ENCODE assay signal across 8 cellular contexts in genomic region chr1:119808972-119809550, GRCh38. TPM values are rescaled to one million over a fixed set of nuclear protein-coding genes. Genes with fewer than 3 reads are reported as not detected.
DNase-seq lines count a peak whose midpoint lies in the region; ATAC-seq and TF ChIP-seq lines count a peak whose summit lies in the region.

No MANE protein-coding gene starts in this region.

- CTCF ChIA-PET in CD4-positive, alpha-beta T cell (lab: Charles Lee) = interaction anchor here (0.6 to 1.0 kb wide), 3 partner anchors 17 to 740 kb away, joined by 3 to 4 read pairs (median 3); no protein-coding TSS in a partner anchor
- CTCF ChIA-PET in naive thymus-derived CD4-positive, alpha-beta T cell (lab: Charles Lee) = interaction anchor here (0.6 to 1.6 kb wide), 9 partner anchors 8 to 131 kb away, joined by 3 to 4 read pairs (median 3); no protein-coding TSS in a partner anchor

- H3K27ac Mint-ChIP-seq in CD4-positive, alpha-beta T cell = no peak overlapping the region
- no peak overlapping the region for H3K27ac Mint-ChIP-seq in naive thymus-derived CD4-positive, alpha-beta T cell

- no peaks in the 10 kb centered on the region for H3K36me3 Mint-ChIP-seq in CD4-positive, alpha-beta T cell (ENCODE audit: low read depth)
- no peaks in the 10 kb centered on the region for H3K36me3 Mint-ChIP-seq in naive thymus-derived CD4-positive, alpha-beta T cell

- peak; percentile 36 to 70 (median 56) for DNase-seq in CD4-positive, alpha-beta T cell
- DNase-seq in KG1 (lab: John Stamatoyannopoulos, UW) (peak; percentile 35), OCI-M1 (lab: John Stamatoyannopoulos, UW) (peak; percentile 83), activated T-cell treated with anti-CD3 and anti-CD28 coated beads for 1 hour (ENCODE audit: low read depth) (peak; percentile 51)
- DNase-seq in naive thymus-derived CD4-positive, alpha-beta T cell = peak; percentile 29 to 68 (median 57)
- peak; percentile 14 to 39 for DNase-seq in stimulated activated CD8-positive, alpha-beta memory T cell treated with anti-CD3 and anti-CD28 coated beads, Interleukin-7, amount 100 ng/mL, for 48 hours (ENCODE audit: extremely low read depth in 1 of 2, low read depth in 1 of 2)

- H3K27me3 ChIP-seq in CD4-positive, alpha-beta T cell (ENCODE audit: control insufficient read depth, insufficient read depth, low read length) = peaks cover 20% of the 10 kb centered on the region
- H3K27me3 ChIP-seq in naive thymus-derived CD4-positive, alpha-beta T cell (ENCODE audit: control insufficient read depth in 2 of 2, insufficient read depth in 2 of 2, low read length in 2 of 2) = peaks cover 0 to 4% of the 10 kb centered on the region in 2 donors

- no peaks in the 10 kb centered on the region for H3K9me3 Mint-ChIP-seq in CD4-positive, alpha-beta T cell
- H3K9me3 Mint-ChIP-seq in naive thymus-derived CD4-positive, alpha-beta T cell = no peaks in the 10 kb centered on the region

- H3K4me1 ChIP-seq in naive thymus-derived CD4-positive, alpha-beta T cell (ENCODE audit: control insufficient read depth in 2 of 2, insufficient read depth in 2 of 2, low read length in 2 of 2) = no peaks in the 10 kb centered on the region

- H3K36me3 ChIP-seq in naive thymus-derived CD4-positive, alpha-beta T cell (ENCODE audit: control insufficient read depth in 2 of 3, insufficient read depth in 3 of 3, low read length in 3 of 3) = no peaks in the 10 kb centered on the region

- intact Hi-C loops in CD4-positive, alpha-beta T cell (cut with DNase I, micrococcal nuclease) = loop anchor here in 1 of 2 experiments (5.0 to 10.0 kb wide), 2 partner anchors 158 to 346 kb away; no protein-coding TSS in a partner anchor
- intact Hi-C loops in naive thymus-derived CD4-positive, alpha-beta T cell (cut with micrococcal nuclease) = loop anchor here (2.0 to 5.0 kb wide), 3 partner anchors 64 to 333 kb away; no protein-coding TSS in a partner anchor

- H3K27me3 Mint-ChIP-seq in CD4-positive, alpha-beta T cell = peaks cover 20% of the 10 kb centered on the region
- peaks cover 10 to 62% (median 16%) of the 10 kb centered on the region in 5 donors for H3K27me3 Mint-ChIP-seq in naive thymus-derived CD4-positive, alpha-beta T cell

- TF ChIP-seq CTCF in CD4-positive, alpha-beta T cell (IDR thresholded peaks at IDR 0.05) = peak; percentile 88

- H3K4me3 Mint-ChIP-seq in CD4-positive, alpha-beta T cell = no peak overlapping the region
- H3K4me3 Mint-ChIP-seq in naive thymus-derived CD4-positive, alpha-beta T cell = peak overlapping the region in 3 of 10 donors; percentile 16 to 51 (median 41)

- H3K4me3 ChIP-seq in naive thymus-derived CD4-positive, alpha-beta T cell (ENCODE audit: low read length) = no peak overlapping the region

- POLR2A ChIA-PET in CD4-positive, alpha-beta T cell (lab: Charles Lee) = interaction anchor here (0.6 kb wide), 2 partner anchors 12 to 117 kb away, joined by 3 read pairs; no protein-coding TSS in a partner anchor
- POLR2A ChIA-PET in naive thymus-derived CD4-positive, alpha-beta T cell (lab: Charles Lee) = interaction anchor here (0.6 kb wide), 1 partner anchor 11 kb away, joined by 3 read pairs; no protein-coding TSS in a partner anchor

- ATAC-seq in CD4-positive, alpha-beta T cell (ENCODE audit: poor library complexity) = peak; percentile 83
- ATAC-seq in GM19463 (IDR thresholded peaks at IDR 0.05; ENCODE audit: unreplicated experiment) (peak; percentile 88), esophagus mucosa (peak; percentile 67)
- peak; percentile 85 for ATAC-seq in naive thymus-derived CD4-positive, alpha-beta T cell

- no peak overlapping the region for H3K27ac ChIP-seq in CD4-positive, alpha-beta T cell (ENCODE audit: low read depth, low read length)
- no peak overlapping the region for H3K27ac ChIP-seq in naive thymus-derived CD4-positive, alpha-beta T cell (ENCODE audit: low read depth, low read length)

- no peaks in the 10 kb centered on the region for H3K9me3 ChIP-seq in CD4-positive, alpha-beta T cell (ENCODE audit: control insufficient read depth, low read length)
- H3K9me3 ChIP-seq in naive thymus-derived CD4-positive, alpha-beta T cell (ENCODE audit: control insufficient read depth in 2 of 3, low read length in 3 of 3) = no peaks in the 10 kb centered on the region

- peaks cover 6% of the 10 kb centered on the region for H3K4me1 Mint-ChIP-seq in CD4-positive, alpha-beta T cell (ENCODE audit: low read depth)
- H3K4me1 Mint-ChIP-seq in naive thymus-derived CD4-positive, alpha-beta T cell = peaks cover 0 to 10% (median 5%) of the 10 kb centered on the region in 7 donors

RNA-seq across cellular contexts. Expression of gene REG4, which starts 2.2 kb away (rescaled TPM):
- under 1 TPM in 1 of 2 experiments, not detected in 1; 0.33 TPM for total RNA-seq in CD4-positive, alpha-beta T cell
- not detected for total RNA-seq in esophagus mucosa
- 1 to 10 TPM in 3 of 5 experiments, under 1 TPM in 1, not detected in 1; 0.37 to 4.9 (median 3.5) TPM for total RNA-seq in naive thymus-derived CD4-positive, alpha-beta T cell
- polyA plus RNA-seq in naive thymus-derived CD4-positive, alpha-beta T cell = 1 to 10 TPM; 4.5 to 9.8 TPM

RNA-seq across cellular contexts. Expression of gene HMGCS2, which starts 40.4 kb away (rescaled TPM):
- not detected for total RNA-seq in CD4-positive, alpha-beta T cell
- 0.76 TPM for total RNA-seq in esophagus mucosa
- total RNA-seq in naive thymus-derived CD4-positive, alpha-beta T cell = not detected
- polyA plus RNA-seq in naive thymus-derived CD4-positive, alpha-beta T cell = not detected

Comparison
In these comparisons a context has a peak if more than half of its experiments do, and no peak if none do; other contexts are left out.
1. DNase-seq: peak in every context shown above with its lines; median percentile 83 in OCI-M1; 57 in naive thymus-derived CD4-positive, alpha-beta T cell; 56 in CD4-positive, alpha-beta T cell; 51 in activated T-cell treated with anti-CD3 and anti-CD28 coated beads for 1 hour; 35 in KG1; 26 in stimulated activated CD8-positive, alpha-beta memory T cell treated with anti-CD3 and anti-CD28 coated beads, Interleukin-7, amount 100 ng/mL, for 48 hours.